Comparison of ENCODE assay signal across 8 cellular contexts in genomic region chr20:52103911-52104545, GRCh38.
DNase-seq lines count a peak whose midpoint lies in the region; ATAC-seq and TF ChIP-seq lines count a peak whose summit lies in the region.

No MANE protein-coding gene starts in this region.

- H3K27me3 Mint-ChIP-seq in activated naive CD8-positive, alpha-beta T cell treated with anti-CD3 and anti-CD28 coated beads for 36 hours = peaks cover 41% of the 10 kb centered on the region

- DNase-seq in A673 (ENCODE audit: low spot score) (peak; percentile 42), HEK293T (ENCODE audit: extremely low spot score) (peak; percentile 30), iris pigment epithelial cell (ENCODE audit: low read depth) (peak; percentile 36), inferior parietal cortex (ENCODE audit: extremely low spot score) (no peak), NCI-H446 (lab: John Stamatoyannopoulos, UW) (no peak)
- DNase-seq in activated naive CD8-positive, alpha-beta T cell treated with anti-CD3 and anti-CD28 coated beads for 36 hours = peak; percentile 20

- peak overlapping the region; percentile 78 for H3K4me3 Mint-ChIP-seq in activated naive CD8-positive, alpha-beta T cell treated with anti-CD3 and anti-CD28 coated beads for 36 hours

- no peaks in the 10 kb centered on the region for H3K27me3 ChIP-seq in A673 (replicated peaks; ENCODE audit: insufficient read depth, low read depth, low read length, poor library complexity)

- ATAC-seq in HG02763 (IDR thresholded peaks at IDR 0.05; ENCODE audit: unreplicated experiment) = no peak

- peak overlapping the region; percentile 67 for H3K4me3 ChIP-seq in A673 (ENCODE audit: low read depth, low read length, poor library complexity, severe bottlenecking)
- H3K4me3 ChIP-seq in urinary bladder (ENCODE audit: low read depth, low read length) = peak overlapping the region; percentile 45

- TF ChIP-seq CTCF in A673 (conservative IDR thresholded peaks at IDR 0.05; ENCODE audit: low read depth, low read length) = no peak

- H3K4me1 Mint-ChIP-seq in activated naive CD8-positive, alpha-beta T cell treated with anti-CD3 and anti-CD28 coated beads for 36 hours = peaks cover 20% of the 10 kb centered on the region

- POLR2A ChIA-PET in A673 (lab: Charles Lee; ENCODE audit: low non-redundant PET) = no interaction called here
- POLR2A ChIA-PET in HEK293T (lab: Yijun Ruan, JAX) = interaction anchor here (1.0 to 1.4 kb wide), 3 partner anchors 9 to 46 kb away, joined by 3 read pairs; no protein-coding TSS in a partner anchor

- H3K4me1 ChIP-seq in A673 (ENCODE audit: insufficient read depth, low read length, poor library complexity, severe bottlenecking) = peaks cover 4% of the 10 kb centered on the region
- H3K4me1 ChIP-seq in urinary bladder (ENCODE audit: insufficient read depth) = no peaks in the 10 kb centered on the region

- intact Hi-C loops in A673 (cut with micrococcal nuclease; ENCODE audit: unreplicated experiment) = no loop called here

- H3K27ac Mint-ChIP-seq in activated naive CD8-positive, alpha-beta T cell treated with anti-CD3 and anti-CD28 coated beads for 36 hours = peak overlapping the region; percentile 45

- 2% methylated on average over 33 of the region's 33 CpGs for WGBS in urinary bladder

- H3K36me3 ChIP-seq in A673 (ENCODE audit: insufficient read depth, low read length, poor library complexity, severe bottlenecking) (no peaks in the 10 kb centered on the region), urinary bladder (ENCODE audit: insufficient read depth) (no peaks in the 10 kb centered on the region)

- peaks cover 2% of the 10 kb centered on the region for H3K9me3 Mint-ChIP-seq in activated naive CD8-positive, alpha-beta T cell treated with anti-CD3 and anti-CD28 coated beads for 36 hours

- CTCF ChIA-PET in A673 (lab: Charles Lee) (interaction anchor here (0.7 to 1.4 kb wide), 2 partner anchors 24 to 354 kb away, joined by 3 to 9 read pairs; no protein-coding TSS in a partner anchor), HEK293T (lab: Yijun Ruan, JAX) (interaction anchor here (0.6 kb wide), 1 partner anchor 731 kb away, joined by 4 read pairs; no protein-coding TSS in a partner anchor)

- H3K36me3 Mint-ChIP-seq in activated naive CD8-positive, alpha-beta T cell treated with anti-CD3 and anti-CD28 coated beads for 36 hours = peaks cover 4% of the 10 kb centered on the region

- peaks cover 4% of the 10 kb centered on the region for H3K9me3 ChIP-seq in A673 (ENCODE audit: low read depth, low read length, poor library complexity, severe bottlenecking)

- peak overlapping the region; percentile 61 for H3K27ac ChIP-seq in A673 (ENCODE audit: low read depth, low read length, poor library complexity, severe bottlenecking)
- no peak overlapping the region for H3K27ac ChIP-seq in urinary bladder (ENCODE audit: low read depth)

- BruUV-seq in A673 (replicated peaks; lab: Mats Ljungman, UMichigan) = no TSS peak

TF ChIP-seq in HEK293T, 16 proteins besides CTCF, POLR2A, EP300 and RAD21:
- 0 out of 2 replicates have a peak, but pooled peaks have one; percentile 39 for TF ChIP-seq L3MBTL2 (conservative IDR thresholded peaks at IDR 0.05)
- no peak for TF ChIP-seq ELF4 (IDR thresholded peaks at IDR 0.05)

Comparison
In these comparisons a context has a peak if more than half of its experiments do, and no peak if none do; other contexts are left out.
1. DNase-seq: peak in A673 (single experiment), HEK293T (single experiment), activated naive CD8-positive, alpha-beta T cell treated with anti-CD3 and anti-CD28 coated beads for 36 hours (single experiment) and iris pigment epithelial cell (single experiment); none in inferior parietal cortex (single experiment) and NCI-H446 (0 of 2).